Comparison of ENCODE assay signal across 13 cellular contexts in genomic region chr2:587371-587960, GRCh38.
"Had no signal": no experiment of that assay in that cellular context is flagged by ENCODE, and none has a peak within 500 bp of the region (broad histone marks: within the 10 kb centered on the region; RNA-seq: fewer than 3 reads in every experiment).

No MANE protein-coding gene starts in this region.

- H3K9me3 Mint-ChIP-seq: activated naive CD4-positive, alpha-beta T cell treated with anti-CD3 and anti-CD28 coated beads for 36 hours; activated T-helper 1 cell treated with anti-CD3 and anti-CD28 coated beads, Interleukin-12 subunit alpha, Interleukin-12 subunit beta, Interleukin-2, Interleukin-4 antibody, amounts not matched to agents 30 ng/mL and 10 ng/mL and 1 ng/mL, durations not matched to agents 14 hours and 24 hours and 36 hours had no signal

- H3K27ac ChIP-seq: epithelial cell of prostate, gastrocnemius medialis, ovary, tibial nerve had no signal

- ATAC-seq: activated CD4-positive, CD25-positive, alpha-beta regulatory T cell treated with anti-CD3 and anti-CD28 coated beads, Interleukin-2, amount 50 U/mL, for 24 hours; gastrocnemius medialis had no signal

- H3K4me1 ChIP-seq: gastrocnemius medialis had no signal

- DNase-seq: activated CD4-positive, alpha-beta T cell treated with anti-CD3 and anti-CD28 coated beads, Interleukin-2, amount 50 U/mL, for 48 hours; activated naive CD4-positive, alpha-beta T cell treated with anti-CD3 and anti-CD28 coated beads for 36 hours; cortex of kidney; effector memory CD4-positive, alpha-beta T cell; gastrocnemius medialis; mesendoderm; ovary; stimulated activated CD4-positive, alpha-beta T cell treated with anti-CD3 and anti-CD28 coated beads, Interleukin-4, amount 100 ng/mL, for 1 hour; T-helper 2 cell had no signal

- H3K4me3 ChIP-seq: gastrocnemius medialis, ovary, tibial nerve had no signal

- H3K4me3 Mint-ChIP-seq: activated naive CD4-positive, alpha-beta T cell treated with anti-CD3 and anti-CD28 coated beads for 36 hours; activated T-helper 1 cell treated with anti-CD3 and anti-CD28 coated beads, Interleukin-12 subunit alpha, Interleukin-12 subunit beta, Interleukin-2, Interleukin-4 antibody, amounts not matched to agents 30 ng/mL and 10 ng/mL and 1 ng/mL, durations not matched to agents 14 hours and 24 hours and 36 hours had no signal

- H3K27ac Mint-ChIP-seq: activated naive CD4-positive, alpha-beta T cell treated with anti-CD3 and anti-CD28 coated beads for 36 hours; activated T-helper 1 cell treated with anti-CD3 and anti-CD28 coated beads, Interleukin-12 subunit alpha, Interleukin-12 subunit beta, Interleukin-2, Interleukin-4 antibody, amounts not matched to agents 30 ng/mL and 10 ng/mL and 1 ng/mL, durations not matched to agents 14 hours and 24 hours and 36 hours had no signal

- H3K36me3 ChIP-seq: gastrocnemius medialis, ovary, tibial nerve had no signal

- H3K9me3 ChIP-seq: gastrocnemius medialis, ovary, tibial nerve had no signal

- H3K27me3 ChIP-seq: gastrocnemius medialis, ovary, tibial nerve had no signal
